7 cellular contexts compared by ENCODE assay signal in the genomic region with DNA sequence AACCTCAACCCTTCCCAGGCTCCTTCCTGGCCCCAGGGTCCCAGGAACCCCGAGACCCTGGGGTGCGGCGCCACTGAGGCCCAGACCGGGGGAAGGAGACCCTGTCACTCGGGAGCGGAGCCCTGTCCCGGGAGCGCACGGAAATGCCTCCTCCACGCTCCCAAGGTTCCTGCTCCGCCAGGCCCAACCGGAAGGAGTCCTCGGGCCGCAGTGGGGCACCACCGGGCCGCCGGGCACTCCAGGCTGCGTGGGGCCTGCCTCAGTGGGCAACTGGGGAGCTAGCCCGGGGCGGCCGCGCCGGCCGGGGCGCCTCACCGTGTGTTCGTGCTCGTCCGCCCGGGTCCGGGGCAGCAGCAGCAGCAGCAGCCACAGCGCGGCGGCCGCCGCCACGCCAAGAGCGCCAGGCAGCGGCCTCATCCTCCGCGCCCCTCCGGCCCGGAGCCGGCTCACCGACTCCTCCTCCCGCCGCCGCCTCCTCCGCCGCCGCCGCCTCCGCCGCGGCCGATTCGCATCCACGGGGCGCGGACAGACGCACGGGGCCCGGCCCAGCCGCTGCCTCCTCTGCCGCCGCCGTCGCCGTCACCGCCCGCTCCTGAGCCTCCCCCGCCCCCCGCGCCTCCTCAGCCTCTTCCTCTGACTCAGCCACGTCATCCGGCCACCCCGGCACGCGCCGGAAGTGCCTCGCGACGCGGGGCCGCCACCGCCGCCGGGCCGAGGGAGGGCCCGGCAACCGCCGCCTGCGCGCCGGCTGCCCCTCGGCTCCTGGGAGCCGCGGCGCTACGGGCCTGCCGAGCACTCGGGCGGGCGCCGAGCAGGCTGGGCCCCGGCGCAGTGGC. TPM values are rescaled to one million over a fixed set of nuclear protein-coding genes. Genes with fewer than 3 reads are reported as not detected.
DNase-seq lines count a peak whose midpoint lies in the region; ATAC-seq and TF ChIP-seq lines count a peak whose summit lies in the region.

A gene (minus strand): TSS at position 594 of the 836 bp plus-strand sequence. CDS start 177 bp downstream, at position 417.

- peaks cover 10% of the 10 kb centered on the region for H3K36me3 Mint-ChIP-seq in brain

- peaks cover 5% of the 10 kb centered on the region for H3K27me3 Mint-ChIP-seq in brain

- no peaks in the 10 kb centered on the region for H3K36me3 ChIP-seq in iPS-15b (ENCODE audit: control insufficient read depth, insufficient read depth, low read length)
- H3K36me3 ChIP-seq in skeletal muscle satellite cell (ENCODE audit: insufficient read depth, low read length): no peaks in the 10 kb centered on the region

- no peaks in the 10 kb centered on the region for H3K27me3 ChIP-seq in iPS-15b (ENCODE audit: control insufficient read depth, insufficient read depth, low read length)
- no peaks in the 10 kb centered on the region for H3K27me3 ChIP-seq in skeletal muscle satellite cell (ENCODE audit: control insufficient read depth, insufficient read depth, low read length)

- peak within 1 kb of the TSS in 4 of 5 experiments; percentile 83 to 95 (median 90) for H3K4me3 Mint-ChIP-seq in brain

- peak within 1 kb of the TSS; percentile 84 for H3K4me2 ChIP-seq in skeletal muscle satellite cell (ENCODE audit: low read length)

- TF ChIP-seq CTCF in brain (conservative IDR thresholded peaks at IDR 0.05): no peak

- H3K9me3 Mint-ChIP-seq in brain: no peaks in the 10 kb centered on the region

- H3K4me3 ChIP-seq in iPS-15b (ENCODE audit: low read depth, low read length) (peak within 1 kb of the TSS; percentile 75), skeletal muscle satellite cell (ENCODE audit: low read length) (peak within 1 kb of the TSS; percentile 99)

- DNase-seq in NCI-H1930 (lab: John Stamatoyannopoulos, UW) (peak; percentile 43 to 67), UCSD-AML1 (lab: John Stamatoyannopoulos, UW; ENCODE audit: unreplicated experiment) (peak; percentile 90)

- H3K9ac ChIP-seq in iPS-15b (ENCODE audit: low read depth, low read length) (peak within 1 kb of the TSS; percentile 86), skeletal muscle satellite cell (ENCODE audit: low read depth, low read length) (peak within 1 kb of the TSS; percentile 99)

- H3K4me1 Mint-ChIP-seq in brain: peaks cover 45% of the 10 kb centered on the region

- H3K4me1 ChIP-seq in iPS-15b (ENCODE audit: control insufficient read depth, insufficient read depth, low read length) (no peaks in the 10 kb centered on the region), skeletal muscle satellite cell (ENCODE audit: control insufficient read depth, insufficient read depth, low read length) (peaks cover 19% of the 10 kb centered on the region)

- H3K9me3 ChIP-seq in iPS-15b (ENCODE audit: control insufficient read depth, insufficient read depth, low read length) (no peaks in the 10 kb centered on the region), skeletal muscle satellite cell (replicated peaks; ENCODE audit: low read length) (no peaks in the 10 kb centered on the region)

- H3K27ac Mint-ChIP-seq in brain: peak within 1 kb of the TSS; percentile 92 to 98 (median 96)

- ATAC-seq in GM18499 (IDR thresholded peaks at IDR 0.05; ENCODE audit: insufficient read depth, unreplicated experiment) (peak; percentile 35), HG02798 (IDR thresholded peaks at IDR 0.05; ENCODE audit: poor library complexity, unreplicated experiment) (peak; percentile 86)

RNA-seq across cellular contexts. Expression of the gene that starts here (rescaled TPM):
- polyA plus RNA-seq in brain (ENCODE audit: insufficient read depth, low read depth, low replicate concordance): 26.6 TPM
- total RNA-seq in skeletal muscle satellite cell (2012; rRNA removed): 88.5 and 96.1 TPM in 2 replicates

Comparison
In these comparisons a context has a peak if more than half of its experiments do, and no peak if none do; other contexts are left out.
1. Peak in every context shown above with its lines: DNase-seq, ATAC-seq and H3K4me3 ChIP-seq.